2 cellular contexts compared by ENCODE assay signal in the genomic region with DNA sequence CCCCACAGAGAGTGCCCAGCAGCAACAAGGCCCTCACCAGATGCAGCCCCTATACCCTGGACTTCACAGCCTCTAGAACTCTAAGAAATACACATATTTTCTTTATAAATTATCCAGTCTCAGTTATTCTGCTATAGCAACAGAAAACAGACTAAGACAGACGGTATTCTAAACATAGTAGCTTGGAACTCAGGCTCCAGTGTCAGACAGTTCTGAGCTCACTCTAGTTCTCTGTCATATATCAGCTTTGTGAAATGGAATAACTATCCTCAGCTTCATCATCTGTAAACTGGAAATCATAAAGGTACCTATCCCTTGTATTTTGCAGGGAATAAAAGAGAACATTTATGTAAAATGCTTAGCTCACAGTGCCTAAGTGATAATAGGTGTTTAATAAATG.
TF ChIP-seq lines count a peak whose summit lies in the region.

No MANE protein-coding gene starts in this region.

TF ChIP-seq in K562, 482 proteins besides CTCF, POLR2A, EP300 and RAD21:
- no peak for TF ChIP-seq PPARD (CRISPR knock-in tag; IDR thresholded peaks at IDR 0.05)
- no peak for TF ChIP-seq PHF21A (IDR thresholded peaks at IDR 0.05; ENCODE audit: borderline replicate concordance, low read depth)
- TF ChIP-seq ZNF436 (CRISPR knock-in tag; IDR thresholded peaks at IDR 0.05): no peak
- TF ChIP-seq, protein P1, sequence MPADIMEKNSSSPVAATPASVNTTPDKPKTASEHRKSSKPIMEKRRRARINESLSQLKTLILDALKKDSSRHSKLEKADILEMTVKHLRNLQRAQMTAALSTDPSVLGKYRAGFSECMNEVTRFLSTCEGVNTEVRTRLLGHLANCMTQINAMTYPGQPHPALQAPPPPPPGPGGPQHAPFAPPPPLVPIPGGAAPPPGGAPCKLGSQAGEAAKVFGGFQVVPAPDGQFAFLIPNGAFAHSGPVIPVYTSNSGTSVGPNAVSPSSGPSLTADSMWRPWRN (IDR thresholded peaks at IDR 0.05; ENCODE audit: low read depth): no peak
- TF ChIP-seq ZNF146 (CRISPR knock-in tag; IDR thresholded peaks at IDR 0.05; ENCODE audit: unreplicated experiment): no peak
- TF ChIP-seq RFX1 (IDR thresholded peaks at IDR 0.05): no peak
- no peak for TF ChIP-seq SAFB2 (IDR thresholded peaks at IDR 0.05; ENCODE audit: borderline replicate concordance, low read depth, low read length, severe bottlenecking)
- no peak for TF ChIP-seq MNT (conservative IDR thresholded peaks at IDR 0.05)
- TF ChIP-seq, protein P2, sequence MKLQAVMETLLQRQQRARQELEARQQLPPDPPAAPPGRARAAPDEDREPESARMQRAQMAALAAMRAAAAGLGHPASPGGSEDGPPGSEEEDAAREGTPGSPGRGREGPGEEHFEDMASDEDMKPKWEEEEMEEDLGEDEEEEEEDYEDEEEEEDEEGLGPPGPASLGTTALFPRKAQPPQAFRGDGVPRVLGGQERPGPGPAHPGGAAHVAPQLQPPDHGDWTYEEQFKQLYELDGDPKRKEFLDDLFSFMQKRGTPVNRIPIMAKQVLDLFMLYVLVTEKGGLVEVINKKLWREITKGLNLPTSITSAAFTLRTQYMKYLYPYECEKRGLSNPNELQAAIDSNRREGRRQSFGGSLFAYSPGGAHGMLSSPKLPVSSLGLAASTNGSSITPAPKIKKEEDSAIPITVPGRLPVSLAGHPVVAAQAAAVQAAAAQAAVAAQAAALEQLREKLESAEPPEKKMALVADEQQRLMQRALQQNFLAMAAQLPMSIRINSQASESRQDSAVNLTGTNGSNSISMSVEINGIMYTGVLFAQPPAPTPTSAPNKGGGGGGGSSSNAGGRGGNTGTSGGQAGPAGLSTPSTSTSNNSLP (IDR thresholded peaks at IDR 0.05; ENCODE audit: borderline replicate concordance, low read depth, low read length): no peak
- TF ChIP-seq, protein P3, sequence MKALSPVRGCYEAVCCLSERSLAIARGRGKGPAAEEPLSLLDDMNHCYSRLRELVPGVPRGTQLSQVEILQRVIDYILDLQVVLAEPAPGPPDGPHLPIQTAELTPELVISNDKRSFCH (CRISPR knock-in tag; IDR thresholded peaks at IDR 0.05): no peak
- TF ChIP-seq, protein P3 (tag; IDR thresholded peaks at IDR 0.05): no peak
- no peak for TF ChIP-seq TEAD2 (tag; IDR thresholded peaks at IDR 0.05)
- no peak for TF ChIP-seq HCFC1 (IDR thresholded peaks at IDR 0.05; ENCODE audit: low read depth, low read length)
- TF ChIP-seq ZNF253 (CRISPR knock-in tag; conservative IDR thresholded peaks at IDR 0.05): no peak
- TF ChIP-seq CHAMP1 (IDR thresholded peaks at IDR 0.05): no peak
- TF ChIP-seq TEAD1 (CRISPR knock-in tag; IDR thresholded peaks at IDR 0.05): no peak

TF ChIP-seq in HepG2, 621 proteins besides CTCF, POLR2A, EP300 and RAD21:
- no peak for TF ChIP-seq ZBTB1 (CRISPR knock-in tag; IDR thresholded peaks at IDR 0.05; ENCODE audit: borderline replicate concordance)
- TF ChIP-seq, protein P4, sequence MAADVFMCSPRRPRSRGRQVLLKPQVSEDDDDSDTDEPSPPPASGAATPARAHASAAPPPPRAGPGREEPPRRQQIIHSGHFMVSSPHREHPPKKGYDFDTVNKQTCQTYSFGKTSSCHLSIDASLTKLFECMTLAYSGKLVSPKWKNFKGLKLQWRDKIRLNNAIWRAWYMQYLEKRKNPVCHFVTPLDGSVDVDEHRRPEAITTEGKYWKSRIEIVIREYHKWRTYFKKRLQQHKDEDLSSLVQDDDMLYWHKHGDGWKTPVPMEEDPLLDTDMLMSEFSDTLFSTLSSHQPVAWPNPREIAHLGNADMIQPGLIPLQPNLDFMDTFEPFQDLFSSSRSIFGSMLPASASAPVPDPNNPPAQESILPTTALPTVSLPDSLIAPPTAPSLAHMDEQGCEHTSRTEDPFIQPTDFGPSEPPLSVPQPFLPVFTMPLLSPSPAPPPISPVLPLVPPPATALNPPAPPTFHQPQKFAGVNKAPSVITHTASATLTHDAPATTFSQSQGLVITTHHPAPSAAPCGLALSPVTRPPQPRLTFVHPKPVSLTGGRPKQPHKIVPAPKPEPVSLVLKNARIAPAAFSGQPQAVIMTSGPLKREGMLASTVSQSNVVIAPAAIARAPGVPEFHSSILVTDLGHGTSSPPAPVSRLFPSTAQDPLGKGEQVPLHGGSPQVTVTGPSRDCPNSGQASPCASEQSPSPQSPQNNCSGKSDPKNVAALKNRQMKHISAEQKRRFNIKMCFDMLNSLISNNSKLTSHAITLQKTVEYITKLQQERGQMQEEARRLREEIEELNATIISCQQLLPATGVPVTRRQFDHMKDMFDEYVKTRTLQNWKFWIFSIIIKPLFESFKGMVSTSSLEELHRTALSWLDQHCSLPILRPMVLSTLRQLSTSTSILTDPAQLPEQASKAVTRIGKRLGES (CRISPR knock-in tag; IDR thresholded peaks at IDR 0.05; ENCODE audit: borderline replicate concordance): no peak
- TF ChIP-seq GTF2F1 (IDR thresholded peaks at IDR 0.05; ENCODE audit: low read length): no peak
- no peak for TF ChIP-seq YEATS4 (CRISPR knock-in tag; IDR thresholded peaks at IDR 0.05; ENCODE audit: borderline replicate concordance)
- no peak for TF ChIP-seq ZNF224 (CRISPR knock-in tag; IDR thresholded peaks at IDR 0.05)
- no peak for TF ChIP-seq TRAFD1 (CRISPR knock-in tag; IDR thresholded peaks at IDR 0.05; ENCODE audit: borderline replicate concordance)
- no peak for TF ChIP-seq ZFP1 (CRISPR knock-in tag; IDR thresholded peaks at IDR 0.05)
- TF ChIP-seq ZNF749 (CRISPR knock-in tag; IDR thresholded peaks at IDR 0.05; ENCODE audit: borderline replicate concordance): no peak
- no peak for TF ChIP-seq TBX2 (CRISPR knock-in tag; IDR thresholded peaks at IDR 0.05; ENCODE audit: borderline replicate concordance)
- no peak for TF ChIP-seq ZNF782 (CRISPR knock-in tag; IDR thresholded peaks at IDR 0.05; ENCODE audit: borderline replicate concordance)
- TF ChIP-seq, protein P5, sequence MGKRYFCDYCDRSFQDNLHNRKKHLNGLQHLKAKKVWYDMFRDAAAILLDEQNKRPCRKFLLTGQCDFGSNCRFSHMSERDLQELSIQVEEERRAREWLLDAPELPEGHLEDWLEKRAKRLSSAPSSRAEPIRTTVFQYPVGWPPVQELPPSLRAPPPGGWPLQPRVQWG (CRISPR knock-in tag; IDR thresholded peaks at IDR 0.05; ENCODE audit: borderline replicate concordance, low read depth): no peak
- no peak for TF ChIP-seq HOXA7 (CRISPR knock-in tag; IDR thresholded peaks at IDR 0.05)
- TF ChIP-seq, protein P6, sequence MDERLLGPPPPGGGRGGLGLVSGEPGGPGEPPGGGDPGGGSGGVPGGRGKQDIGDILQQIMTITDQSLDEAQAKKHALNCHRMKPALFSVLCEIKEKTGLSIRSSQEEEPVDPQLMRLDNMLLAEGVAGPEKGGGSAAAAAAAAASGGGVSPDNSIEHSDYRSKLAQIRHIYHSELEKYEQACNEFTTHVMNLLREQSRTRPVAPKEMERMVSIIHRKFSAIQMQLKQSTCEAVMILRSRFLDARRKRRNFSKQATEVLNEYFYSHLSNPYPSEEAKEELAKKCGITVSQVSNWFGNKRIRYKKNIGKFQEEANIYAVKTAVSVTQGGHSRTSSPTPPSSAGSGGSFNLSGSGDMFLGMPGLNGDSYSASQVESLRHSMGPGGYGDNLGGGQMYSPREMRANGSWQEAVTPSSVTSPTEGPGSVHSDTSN (CRISPR knock-in tag; IDR thresholded peaks at IDR 0.05): no peak
